ENCODE assay signal across 1 cellular context in the genomic region with DNA sequence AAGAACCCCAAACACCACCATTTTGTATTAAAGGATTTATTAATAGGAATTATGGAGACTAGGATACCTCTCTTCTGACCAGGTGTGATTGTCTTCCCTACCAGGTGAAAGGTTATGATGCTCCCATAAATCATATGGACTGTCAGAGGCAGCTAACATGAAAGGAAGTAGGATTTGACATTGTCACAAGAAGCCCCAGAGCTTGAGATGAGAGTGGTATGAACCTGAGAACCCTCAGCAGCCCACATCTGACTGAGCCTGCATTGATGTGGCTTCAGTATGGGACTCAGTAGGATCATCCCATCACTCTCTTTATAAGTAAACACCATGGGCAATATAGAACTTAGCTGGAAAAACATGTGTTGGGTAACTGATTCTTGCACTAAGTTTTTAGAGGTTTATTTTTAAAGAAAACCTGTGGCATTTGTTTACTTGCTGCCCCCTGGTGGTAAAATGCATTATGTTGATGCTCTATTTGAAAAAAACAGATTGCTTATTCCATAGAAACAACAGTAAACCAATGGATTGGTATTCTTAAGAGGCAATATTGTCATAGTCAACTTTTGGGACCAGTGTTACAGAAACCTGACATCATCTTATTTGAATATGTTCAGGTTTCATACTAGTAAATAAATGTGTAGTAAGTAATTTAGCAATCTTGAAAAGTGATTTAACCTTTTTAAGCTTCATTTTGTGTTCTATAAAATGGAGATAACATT.
TF ChIP-seq lines count a peak whose summit lies in the region.

No MANE protein-coding gene starts in this region.

TF ChIP-seq in GM23338, 12 proteins besides CTCF, POLR2A, EP300 and RAD21:
- TF ChIP-seq, protein P1, sequence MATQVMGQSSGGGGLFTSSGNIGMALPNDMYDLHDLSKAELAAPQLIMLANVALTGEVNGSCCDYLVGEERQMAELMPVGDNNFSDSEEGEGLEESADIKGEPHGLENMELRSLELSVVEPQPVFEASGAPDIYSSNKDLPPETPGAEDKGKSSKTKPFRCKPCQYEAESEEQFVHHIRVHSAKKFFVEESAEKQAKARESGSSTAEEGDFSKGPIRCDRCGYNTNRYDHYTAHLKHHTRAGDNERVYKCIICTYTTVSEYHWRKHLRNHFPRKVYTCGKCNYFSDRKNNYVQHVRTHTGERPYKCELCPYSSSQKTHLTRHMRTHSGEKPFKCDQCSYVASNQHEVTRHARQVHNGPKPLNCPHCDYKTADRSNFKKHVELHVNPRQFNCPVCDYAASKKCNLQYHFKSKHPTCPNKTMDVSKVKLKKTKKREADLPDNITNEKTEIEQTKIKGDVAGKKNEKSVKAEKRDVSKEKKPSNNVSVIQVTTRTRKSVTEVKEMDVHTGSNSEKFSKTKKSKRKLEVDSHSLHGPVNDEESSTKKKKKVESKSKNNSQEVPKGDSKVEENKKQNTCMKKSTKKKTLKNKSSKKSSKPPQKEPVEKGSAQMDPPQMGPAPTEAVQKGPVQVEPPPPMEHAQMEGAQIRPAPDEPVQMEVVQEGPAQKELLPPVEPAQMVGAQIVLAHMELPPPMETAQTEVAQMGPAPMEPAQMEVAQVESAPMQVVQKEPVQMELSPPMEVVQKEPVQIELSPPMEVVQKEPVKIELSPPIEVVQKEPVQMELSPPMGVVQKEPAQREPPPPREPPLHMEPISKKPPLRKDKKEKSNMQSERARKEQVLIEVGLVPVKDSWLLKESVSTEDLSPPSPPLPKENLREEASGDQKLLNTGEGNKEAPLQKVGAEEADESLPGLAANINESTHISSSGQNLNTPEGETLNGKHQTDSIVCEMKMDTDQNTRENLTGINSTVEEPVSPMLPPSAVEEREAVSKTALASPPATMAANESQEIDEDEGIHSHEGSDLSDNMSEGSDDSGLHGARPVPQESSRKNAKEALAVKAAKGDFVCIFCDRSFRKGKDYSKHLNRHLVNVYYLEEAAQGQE (IDR thresholded peaks at IDR 0.05; ENCODE audit: unreplicated experiment), result no peak
